In genomic region chr3:65971281-65972252, GRCh38 we compare ENCODE assay signal across 14 cellular contexts.
DNase-seq lines count a peak whose midpoint lies in the region; ATAC-seq, FAIRE-seq and TF ChIP-seq lines count a peak whose summit lies in the region.
"Had no signal": no experiment of that assay in that cellular context is flagged by ENCODE, and none has a peak within 500 bp of the region (broad histone marks: within the 10 kb centered on the region; RNA-seq: fewer than 3 reads in every experiment).

No MANE protein-coding gene starts in this region.

- no peaks in the 10 kb centered on the region for H3K27me3 Mint-ChIP-seq in activated CD8-positive, alpha-beta T cell treated with anti-CD3 and anti-CD28 coated beads, Interleukin-2, amount 10 ng/mL, durations not matched to agents 7 days and 5 days (ENCODE audit: low read depth)
- H3K27me3 Mint-ChIP-seq: activated CD8-positive, alpha-beta memory T cell treated with anti-CD3 and anti-CD28 coated beads, Interleukin-2, amount 10 ng/mL, durations not matched to agents 7 days and 5 days; B cell; naive B cell had no signal

- no peak overlapping the region for H3K4me3 Mint-ChIP-seq in activated CD8-positive, alpha-beta T cell treated with anti-CD3 and anti-CD28 coated beads, Interleukin-2, amount 10 ng/mL, durations not matched to agents 7 days and 5 days
- H3K4me3 Mint-ChIP-seq: activated CD8-positive, alpha-beta memory T cell treated with anti-CD3 and anti-CD28 coated beads, Interleukin-2, amount 10 ng/mL, durations not matched to agents 7 days and 5 days; B cell; naive B cell had no signal

- H3K4me1 Mint-ChIP-seq in activated CD8-positive, alpha-beta T cell treated with anti-CD3 and anti-CD28 coated beads, Interleukin-2, amount 10 ng/mL, durations not matched to agents 7 days and 5 days (ENCODE audit: low read depth), result no peaks in the 10 kb centered on the region
- H3K4me1 Mint-ChIP-seq: activated CD8-positive, alpha-beta memory T cell treated with anti-CD3 and anti-CD28 coated beads, Interleukin-2, amount 10 ng/mL, durations not matched to agents 7 days and 5 days; B cell; naive B cell had no signal

- DNase-seq in EH (ENCODE audit: low read depth), result peak; percentile 63
- peak; percentile 54 for DNase-seq in LHCN-M2 (ENCODE audit: low read depth)
- DNase-seq in heart right ventricle, result no peak
- no peak for DNase-seq in pancreas
- no peak for DNase-seq in activated CD8-positive, alpha-beta T cell treated with anti-CD3 and anti-CD28 coated beads, Interleukin-2, amount 10 ng/mL, durations not matched to agents 7 days and 5 days
- no peak for DNase-seq in activated CD8-positive, alpha-beta memory T cell treated with anti-CD3 and anti-CD28 coated beads, Interleukin-2, amount 50 U/mL, for 4 hours
- DNase-seq in activated gamma-delta T cell (lab: John Stamatoyannopoulos, UW), result no peak
- DNase-seq in GM19240 (ENCODE audit: insufficient read length, low spot score), result no peak
- DNase-seq: activated CD8-positive, alpha-beta memory T cell treated with anti-CD3 and anti-CD28 coated beads, Interleukin-2, amount 10 ng/mL, durations not matched to agents 7 days and 5 days; activated naive CD4-positive, alpha-beta T cell; DMS 273 treated with DMSO at 0.1 percent for 48 hours; left cardiac atrium; naive B cell had no signal

- CTCF ChIA-PET in activated CD8-positive, alpha-beta T cell treated with anti-CD3 and anti-CD28 coated beads, Interleukin-2, amount 10 ng/mL, durations not matched to agents 7 days and 5 days (lab: Charles Lee), result no interaction called here

- H3K27ac Mint-ChIP-seq in activated CD8-positive, alpha-beta T cell treated with anti-CD3 and anti-CD28 coated beads, Interleukin-2, amount 10 ng/mL, durations not matched to agents 7 days and 5 days, result no peak overlapping the region
- H3K27ac Mint-ChIP-seq: activated CD8-positive, alpha-beta memory T cell treated with anti-CD3 and anti-CD28 coated beads, Interleukin-2, amount 10 ng/mL, durations not matched to agents 7 days and 5 days; B cell; naive B cell had no signal

- no peaks in the 10 kb centered on the region for H3K36me3 ChIP-seq in heart right ventricle
- H3K36me3 ChIP-seq in pancreas, result no peaks in the 10 kb centered on the region

- H3K9me3 ChIP-seq in heart right ventricle (peaks cover 0 to 3% (median 0%) of the 10 kb centered on the region in 11 donors), pancreas (no peaks in the 10 kb centered on the region)

- FAIRE-seq in pancreas (lab: Jason Lieb, UNC), result no peak

- H3K36me3 Mint-ChIP-seq in activated CD8-positive, alpha-beta T cell treated with anti-CD3 and anti-CD28 coated beads, Interleukin-2, amount 10 ng/mL, durations not matched to agents 7 days and 5 days (ENCODE audit: low read depth), result no peaks in the 10 kb centered on the region
- H3K36me3 Mint-ChIP-seq: activated CD8-positive, alpha-beta memory T cell treated with anti-CD3 and anti-CD28 coated beads, Interleukin-2, amount 10 ng/mL, durations not matched to agents 7 days and 5 days; naive B cell had no signal

- 31% methylated on average over 7 of the region's 7 CpGs for WGBS in heart right ventricle, 2 donors
- WGBS in pancreas, 2 donors, result 50% methylated on average over 7 of the region's 7 CpGs

- intact Hi-C loops in heart right ventricle (cut with DNase I) (loop anchor here in 1 of 10 donors (10.0 kb wide), 1 partner anchor 63 kb away; the partner anchor contains the start of gene MAGI1), pancreas (cut with DNase I) (no loop called here)

- H3K27ac ChIP-seq in heart right ventricle (peak overlapping the region in 6 of 10 donors; percentile 17 to 62 (median 36)), pancreas (no peak overlapping the region)

- H3K9me3 Mint-ChIP-seq in activated CD8-positive, alpha-beta T cell treated with anti-CD3 and anti-CD28 coated beads, Interleukin-2, amount 10 ng/mL, durations not matched to agents 7 days and 5 days (ENCODE audit: insufficient read depth), result no peaks in the 10 kb centered on the region

- TF ChIP-seq CTCF in heart right ventricle (IDR thresholded peaks at IDR 0.05) (no peak), pancreas (IDR thresholded peaks at IDR 0.05) (no peak)

- H3K4me3 ChIP-seq in heart right ventricle (no peak overlapping the region), pancreas (no peak overlapping the region)

- POLR2A ChIA-PET in activated CD8-positive, alpha-beta T cell treated with anti-CD3 and anti-CD28 coated beads, Interleukin-2, amount 10 ng/mL, durations not matched to agents 7 days and 5 days (lab: Charles Lee), result no interaction called here

- H3K4me1 ChIP-seq in heart right ventricle (peaks cover 4 to 54% (median 32%) of the 10 kb centered on the region in 9 donors), pancreas (peaks cover 0 to 4% (median 0%) of the 10 kb centered on the region in 3 donors)

- H3K27me3 ChIP-seq in heart right ventricle (no peaks in the 10 kb centered on the region), pancreas (no peaks in the 10 kb centered on the region)

- ATAC-seq in heart right ventricle (peak in 4 of 8 donors; percentile 33 to 66 (median 40)), pancreas (peak in 3 of 4 donors; percentile 30 to 43 (median 39))
- ATAC-seq in activated CD8-positive, alpha-beta T cell treated with anti-CD3 and anti-CD28 coated beads, Interleukin-2, amount 10 ng/mL, durations not matched to agents 7 days and 5 days, result no peak
- ATAC-seq: activated CD8-positive, alpha-beta memory T cell treated with anti-CD3 and anti-CD28 coated beads, Interleukin-2, amount 10 ng/mL, durations not matched to agents 7 days and 5 days had no signal

Comparison
In these comparisons a context has a peak if more than half of its experiments do, and no peak if none do; other contexts are left out.
1. DNase-seq: peak in EH (single experiment) and LHCN-M2 (single experiment); none in heart right ventricle (0 of 2), pancreas (0 of 6), activated CD8-positive, alpha-beta T cell treated with anti-CD3 and anti-CD28 coated beads, Interleukin-2, amount 10 ng/mL, durations not matched to agents 7 days and 5 days (single experiment), activated CD8-positive, alpha-beta memory T cell treated with anti-CD3 and anti-CD28 coated beads, Interleukin-2, amount 50 U/mL, for 4 hours (single experiment), activated gamma-delta T cell (single experiment) and GM19240 (single experiment).
2. H3K27ac ChIP-seq: peak in heart right ventricle (6 of 10); none in pancreas (0 of 4).